In genomic region chr20:17569616-17570346, GRCh38 we compare ENCODE assay signal across 8 cellular contexts. TPM values are rescaled to one million over a fixed set of nuclear protein-coding genes. Genes with fewer than 3 reads are reported as not detected.
DNase-seq lines count a peak whose midpoint lies in the region; ATAC-seq, FAIRE-seq and TF ChIP-seq lines count a peak whose summit lies in the region.

DSTN (plus strand) TSS chr20:17570075; CDS start chr20:17570209, 134 bp downstream.

- H3K27me3 ChIP-seq in adipocyte (replicated peaks; ENCODE audit: control insufficient read depth, insufficient read depth, low read length) (no peaks in the 10 kb centered on the region), cardiac muscle cell (no peaks in the 10 kb centered on the region), parathyroid adenoma (ENCODE audit: control insufficient read depth, insufficient read depth, low read length) (no peaks in the 10 kb centered on the region), tibial nerve (no peaks in the 10 kb centered on the region)

- peak; percentile 96 for ATAC-seq in HG02759 (IDR thresholded peaks at IDR 0.05; ENCODE audit: unreplicated experiment)

- H3K4me3 ChIP-seq in adipocyte (ENCODE audit: low read length) (peak within 1 kb of the TSS; percentile 99), cardiac muscle cell (peak within 1 kb of the TSS; percentile 76), parathyroid adenoma (ENCODE audit: low read depth, low read length) (peak within 1 kb of the TSS; percentile 88), tibial nerve (peak within 1 kb of the TSS; percentile 84 to 96 (median 91))

- TF ChIP-seq CTCF in cardiac muscle cell (IDR thresholded peaks at IDR 0.05; ENCODE audit: low read depth, low read length), result no peak
- TF ChIP-seq CTCF in parathyroid adenoma (IDR thresholded peaks at IDR 0.05), result no peak
- TF ChIP-seq CTCF in tibial nerve (IDR thresholded peaks at IDR 0.05), result peak in 1 of 5 experiments; percentile 43

- FAIRE-seq in GM12891 (lab: Jason Lieb, UNC), result peak; percentile 98

- H3K4me2 ChIP-seq in parathyroid adenoma (ENCODE audit: low read length), result peak within 1 kb of the TSS; percentile 82

- H2AFZ ChIP-seq in parathyroid adenoma, result peak within 1 kb of the TSS; percentile 94

- peak; percentile 86 for DNase-seq in GM12891 (ENCODE audit: insufficient read length, low spot score)
- peak; percentile 91 for DNase-seq in NCI-H128 (lab: John Stamatoyannopoulos, UW; ENCODE audit: unreplicated experiment)
- peak; percentile 82 for DNase-seq in T follicular helper cell (ENCODE audit: low read depth)
- DNase-seq in adipocyte (ENCODE audit: low read depth), result peak; percentile 98
- DNase-seq in cardiac muscle cell (ENCODE audit: low read depth in 1 of 2, low spot score in 1 of 2), result peak; percentile 97
- DNase-seq in tibial nerve (ENCODE audit: low spot score in 2 of 2), result peak; percentile 85 to 88

- TF ChIP-seq POLR2A in GM12891 (IDR thresholded peaks at IDR 0.05; ENCODE audit: low read depth, low read length) (no peak), tibial nerve (IDR thresholded peaks at IDR 0.05) (peak; percentile 96 to 97)

- TF ChIP-seq EP300 in tibial nerve (IDR thresholded peaks at IDR 0.05), result peak; percentile 47 to 98

- peaks cover 50% of the 10 kb centered on the region for H3K4me1 ChIP-seq in adipocyte (ENCODE audit: control insufficient read depth, insufficient read depth, low read length)
- peaks cover 23% of the 10 kb centered on the region for H3K4me1 ChIP-seq in cardiac muscle cell (ENCODE audit: low read depth)
- peaks cover 3% of the 10 kb centered on the region for H3K4me1 ChIP-seq in parathyroid adenoma
- peaks cover 0 to 45% (median 7%) of the 10 kb centered on the region in 4 donors for H3K4me1 ChIP-seq in tibial nerve

- H3K9me3 ChIP-seq in adipocyte (ENCODE audit: control insufficient read depth, low read length), result no peaks in the 10 kb centered on the region
- H3K9me3 ChIP-seq in cardiac muscle cell (ENCODE audit: low read depth), result no peaks in the 10 kb centered on the region
- no peaks in the 10 kb centered on the region for H3K9me3 ChIP-seq in parathyroid adenoma (ENCODE audit: control insufficient read depth, low read length)
- no peaks in the 10 kb centered on the region for H3K9me3 ChIP-seq in tibial nerve

- 0% methylated on average over 21 to 26 of the region's 70 CpGs for WGBS in tibial nerve, 2 donors

- H3K9ac ChIP-seq in adipocyte (ENCODE audit: low read length), result peak within 1 kb of the TSS; percentile 99
- peak within 1 kb of the TSS; percentile 98 for H3K9ac ChIP-seq in parathyroid adenoma

- H3K27ac ChIP-seq in cardiac muscle cell (peak within 1 kb of the TSS; percentile 99), parathyroid adenoma (peak within 1 kb of the TSS; percentile 98), tibial nerve (peak within 1 kb of the TSS; percentile 91 to 99 (median 98))

- H3K36me3 ChIP-seq in adipocyte (ENCODE audit: control insufficient read depth, insufficient read depth, low read length, severe bottlenecking), result no peaks in the 10 kb centered on the region
- H3K36me3 ChIP-seq in cardiac muscle cell, result no peaks in the 10 kb centered on the region
- H3K36me3 ChIP-seq in parathyroid adenoma (ENCODE audit: control insufficient read depth, insufficient read depth, low read length), result no peaks in the 10 kb centered on the region
- no peaks in the 10 kb centered on the region for H3K36me3 ChIP-seq in tibial nerve

- peaks cover 31% of the 10 kb centered on the region for H3K79me2 ChIP-seq in parathyroid adenoma

TF ChIP-seq in GM12891, 5 proteins besides CTCF, POLR2A, EP300 and RAD21:
- peak; percentile 75 for TF ChIP-seq PAX5 (IDR thresholded peaks at IDR 0.05; ENCODE audit: insufficient read depth, low read length, severe bottlenecking)
- no peak for TF ChIP-seq SPI1 (IDR thresholded peaks at IDR 0.05; ENCODE audit: low read depth, low read length)

RNA-seq across cellular contexts. Expression of gene DSTN, which starts in this region (rescaled TPM):
- 61.6 TPM for polyA plus RNA-seq in GM12891 (2012; ENCODE audit: low read depth, missing spikeins)
- total RNA-seq in cardiac muscle cell, result 231 and 335 TPM in 2 replicates
- polyA plus RNA-seq in cardiac muscle cell, result 629 and 743 TPM in 2 replicates
- total RNA-seq in tibial nerve, result 100 to 1,000 TPM; 166 to 322 (median 242) TPM

Comparison
In these comparisons a context has a peak if more than half of its experiments do, and no peak if none do; other contexts are left out.
1. Peak in every context shown above with its lines: DNase-seq, ATAC-seq, H3K4me3 ChIP-seq and H3K27ac ChIP-seq.